In the genomic region with DNA sequence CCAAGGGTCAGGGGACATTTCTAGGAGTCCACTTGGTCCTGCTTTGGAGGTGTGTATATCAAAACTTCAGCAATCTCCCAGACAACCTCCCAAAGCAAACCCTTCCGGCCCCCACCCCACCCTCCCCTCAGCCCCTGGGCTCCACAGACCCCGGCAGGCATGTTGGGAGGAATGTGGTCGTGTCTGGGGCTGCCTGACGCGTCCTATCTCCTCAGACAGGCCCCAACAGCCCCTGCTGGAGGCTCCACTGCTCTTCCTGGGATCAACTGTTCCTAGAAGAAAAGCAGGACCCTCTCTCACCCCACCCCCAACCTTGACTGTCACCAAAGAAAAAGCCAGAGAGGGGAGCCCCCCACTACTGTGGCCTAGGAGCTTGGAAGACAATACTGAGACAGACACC, we compare ENCODE assay signal across 7 cellular contexts. TPM values are rescaled to one million over a fixed set of nuclear protein-coding genes. Genes with fewer than 3 reads are reported as not detected.
"Had no signal": no experiment of that assay in that cellular context is flagged by ENCODE, and none has a peak within 500 bp of the region (broad histone marks: within the 10 kb centered on the region; RNA-seq: fewer than 3 reads in every experiment).

No MANE protein-coding gene starts in this region.

RNA-seq across cellular contexts. Expression of a gene that starts 28.1 kb away (rescaled TPM):
- total RNA-seq: GM23248, H4, H7, HepG2, HFFc6, HT1080 had no signal
- polyA plus RNA-seq: GM23248, HepG2, IgD-negative memory B cell had no signal
